ENCODE assay signal across 1 cellular context in genomic region chr2:101248766-101249165, GRCh38.
TF ChIP-seq lines count a peak whose summit lies in the region.
"Not testable (repeated sequence)": the region's sequence is repeated elsewhere in the genome, so short reads cannot be mapped to it uniquely, and the experiment has no call there.

No MANE protein-coding gene starts in this region.

TF ChIP-seq in HepG2, 621 proteins besides CTCF, POLR2A, EP300 and RAD21:
- TF ChIP-seq CSRNP1 (CRISPR knock-in tag; IDR thresholded peaks at IDR 0.05) (0 out of 2 replicates have a peak, but pooled peaks have one; percentile 37), PAXIP1 (CRISPR knock-in tag; conservative IDR thresholded peaks at IDR 0.05) (0 out of 2 replicates have a peak, but pooled peaks have one; percentile 32), ISL2 (CRISPR knock-in tag; IDR thresholded peaks at IDR 0.05) (peak; percentile 17; the same call in 1 of the 2 replicates), SOX5 (CRISPR knock-in tag; IDR thresholded peaks at IDR 0.05; ENCODE audit: borderline replicate concordance) (peak; percentile 61; the same call in 1 of the 2 replicates), TARDBP (CRISPR knock-in tag; IDR thresholded peaks at IDR 0.05) (peak; percentile 38; the same call in 1 of the 2 replicates), ZMYM4 (CRISPR knock-in tag; IDR thresholded peaks at IDR 0.05) (peak; percentile 62; the same call in 1 of the 2 replicates), NR2F6 (IDR thresholded peaks at IDR 0.05) (peak; percentile 73), NR2F6 (CRISPR knock-in tag; IDR thresholded peaks at IDR 0.05) (peak; percentile 58), GATAD2A (CRISPR knock-in tag; IDR thresholded peaks at IDR 0.05) (0 out of 2 replicates have a peak, but pooled peaks have one; percentile 21), ONECUT2 (CRISPR knock-in tag; IDR thresholded peaks at IDR 0.05) (peak; percentile 79), SOX13 (CRISPR knock-in tag; conservative IDR thresholded peaks at IDR 0.05 in 1 of 2, IDR thresholded peaks at IDR 0.05 in 1 of 2) (peak in 1 of 2 experiments; percentile 81; a peak in 2 of 4 replicates), TBX2 (CRISPR knock-in tag; IDR thresholded peaks at IDR 0.05; ENCODE audit: borderline replicate concordance) (0 out of 2 replicates have a peak, but pooled peaks have one; percentile 15), NR2F2 (IDR thresholded peaks at IDR 0.05; ENCODE audit: borderline replicate concordance, low read depth) (peak; percentile 74; the same call in 1 of the 2 replicates), SMYD3 (CRISPR knock-in tag; IDR thresholded peaks at IDR 0.05) (0 out of 2 replicates have a peak, but pooled peaks have one; percentile 42), PATZ1 (CRISPR knock-in tag; IDR thresholded peaks at IDR 0.05) (peak; percentile 23; the same call in 1 of the 2 replicates), THAP11 (CRISPR knock-in tag; IDR thresholded peaks at IDR 0.05) (0 out of 2 replicates have a peak, but pooled peaks have one; percentile 6), ZBTB20 (CRISPR knock-in tag; IDR thresholded peaks at IDR 0.05; ENCODE audit: borderline replicate concordance, low read depth) (0 out of 2 replicates have a peak, but pooled peaks have one; percentile 14), SOX6 (CRISPR knock-in tag; IDR thresholded peaks at IDR 0.05) (peak; percentile 85), ARID5B (CRISPR knock-in tag; IDR thresholded peaks at IDR 0.05) (peak; percentile 34; the same call in 1 of the 2 replicates)
- TF ChIP-seq SOX13, SOX6 (IDR thresholded peaks at IDR 0.05): not testable (repeated sequence)
